1 cellular context compared by ENCODE assay signal in the genomic region with DNA sequence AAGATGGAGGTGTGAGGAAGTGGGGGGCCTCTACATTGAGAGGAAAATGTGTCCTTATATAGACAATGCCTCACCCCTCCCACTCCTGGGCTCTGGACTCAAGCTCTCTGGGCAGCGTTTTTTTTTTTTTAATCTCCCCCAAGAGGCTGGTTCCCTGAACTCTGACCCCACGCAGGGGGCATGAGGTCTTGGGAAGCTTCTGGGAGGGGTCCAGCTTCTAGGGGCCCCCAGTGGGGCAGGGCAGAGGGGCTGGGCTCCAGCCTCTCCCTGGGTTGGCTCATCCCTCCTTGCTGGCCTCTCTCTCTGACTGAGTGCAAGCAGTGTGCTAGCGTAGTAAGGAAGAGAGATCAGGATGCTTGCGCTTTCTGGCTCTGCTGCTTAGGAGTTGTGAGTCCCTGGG.
TF ChIP-seq lines count a peak whose summit lies in the region.

No MANE protein-coding gene starts in this region.

TF ChIP-seq in IMR-90, 13 proteins besides CTCF, POLR2A, EP300 and RAD21:
- TF ChIP-seq, protein P1, sequence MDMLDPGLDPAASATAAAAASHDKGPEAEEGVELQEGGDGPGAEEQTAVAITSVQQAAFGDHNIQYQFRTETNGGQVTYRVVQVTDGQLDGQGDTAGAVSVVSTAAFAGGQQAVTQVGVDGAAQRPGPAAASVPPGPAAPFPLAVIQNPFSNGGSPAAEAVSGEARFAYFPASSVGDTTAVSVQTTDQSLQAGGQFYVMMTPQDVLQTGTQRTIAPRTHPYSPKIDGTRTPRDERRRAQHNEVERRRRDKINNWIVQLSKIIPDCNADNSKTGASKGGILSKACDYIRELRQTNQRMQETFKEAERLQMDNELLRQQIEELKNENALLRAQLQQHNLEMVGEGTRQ (IDR thresholded peaks at IDR 0.05; ENCODE audit: low read depth, low read length): no peak
- TF ChIP-seq BHLHE40 (IDR thresholded peaks at IDR 0.05; ENCODE audit: low read depth, low read length) (no peak), RFX5 (IDR thresholded peaks at IDR 0.05; ENCODE audit: low read depth, low read length) (no peak), MXI1 (IDR thresholded peaks at IDR 0.05; ENCODE audit: borderline replicate concordance, low read depth, low read length) (no peak), MAFK (IDR thresholded peaks at IDR 0.05; ENCODE audit: low read depth, low read length) (no peak), MAZ (IDR thresholded peaks at IDR 0.05; ENCODE audit: borderline replicate concordance, low read depth, low read length) (no peak), CEBPB (IDR thresholded peaks at IDR 0.05; ENCODE audit: low read depth, low read length) (no peak), FOS (IDR thresholded peaks at IDR 0.05; ENCODE audit: low read depth, low read length) (no peak), SMC3 (IDR thresholded peaks at IDR 0.05; ENCODE audit: low read depth, low read length) (no peak), RCOR1 (IDR thresholded peaks at IDR 0.05; ENCODE audit: insufficient replicate concordance, low read length) (no peak), CHD1 (IDR thresholded peaks at IDR 0.05; ENCODE audit: low read depth, low read length) (no peak), NFE2L2 (IDR thresholded peaks at IDR 0.05; ENCODE audit: low read depth, low read length) (no peak)
- TF ChIP-seq, protein P2, sequence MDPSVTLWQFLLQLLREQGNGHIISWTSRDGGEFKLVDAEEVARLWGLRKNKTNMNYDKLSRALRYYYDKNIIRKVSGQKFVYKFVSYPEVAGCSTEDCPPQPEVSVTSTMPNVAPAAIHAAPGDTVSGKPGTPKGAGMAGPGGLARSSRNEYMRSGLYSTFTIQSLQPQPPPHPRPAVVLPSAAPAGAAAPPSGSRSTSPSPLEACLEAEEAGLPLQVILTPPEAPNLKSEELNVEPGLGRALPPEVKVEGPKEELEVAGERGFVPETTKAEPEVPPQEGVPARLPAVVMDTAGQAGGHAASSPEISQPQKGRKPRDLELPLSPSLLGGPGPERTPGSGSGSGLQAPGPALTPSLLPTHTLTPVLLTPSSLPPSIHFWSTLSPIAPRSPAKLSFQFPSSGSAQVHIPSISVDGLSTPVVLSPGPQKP (IDR thresholded peaks at IDR 0.05; ENCODE audit: borderline replicate concordance, low read depth, low read length): no peak
